In genomic region chr22:28441720-28442263, GRCh38 we compare ENCODE assay signal across 10 cellular contexts.
DNase-seq lines count a peak whose midpoint lies in the region; ATAC-seq and TF ChIP-seq lines count a peak whose summit lies in the region.
"Had no signal": no experiment of that assay in that cellular context is flagged by ENCODE, and none has a peak within 500 bp of the region (broad histone marks: within the 10 kb centered on the region; RNA-seq: fewer than 3 reads in every experiment).

No MANE protein-coding gene starts in this region.

- TF ChIP-seq CTCF in astrocyte of the spinal cord (IDR thresholded peaks at IDR 0.05; ENCODE audit: low read depth, low read length) (no peak), suprapubic skin (IDR thresholded peaks at IDR 0.05) (no peak)

- 12% methylated on average over 16 of the region's 16 CpGs for WGBS in suprapubic skin

- H3K27me3 ChIP-seq in suprapubic skin = no peaks in the 10 kb centered on the region

- in situ Hi-C loops in astrocyte of the spinal cord (cut with HindIII; ENCODE audit: low sequenced_read_pairs) = no loop called here

- H3K4me3 ChIP-seq in astrocyte of the spinal cord (ENCODE audit: low read depth, low read length) (peak overlapping the region; percentile 58), suprapubic skin (peak overlapping the region; percentile 66)
- H3K4me3 ChIP-seq: A549 had no signal

- peaks cover 29% of the 10 kb centered on the region for H3K4me1 ChIP-seq in suprapubic skin

- H3K4me1 Mint-ChIP-seq in T-helper 1 cell treated with Interleukin-12 subunit alpha and Interleukin-12 subunit beta and Interleukin-4 antibody, amounts not matched to agents 30 μg/mL and 1 μg/mL, for 36 hours (ENCODE audit: low read depth) = peaks cover 25% of the 10 kb centered on the region

- peaks cover 3% of the 10 kb centered on the region for H3K36me3 Mint-ChIP-seq in T-helper 1 cell treated with Interleukin-12 subunit alpha and Interleukin-12 subunit beta and Interleukin-4 antibody, amounts not matched to agents 30 μg/mL and 1 μg/mL, for 36 hours (ENCODE audit: low read depth)

- H3K27me3 Mint-ChIP-seq in T-helper 1 cell treated with Interleukin-12 subunit alpha and Interleukin-12 subunit beta and Interleukin-4 antibody, amounts not matched to agents 30 μg/mL and 1 μg/mL, for 36 hours (ENCODE audit: low read depth) = peaks cover 14% of the 10 kb centered on the region

- DNase-seq in T-helper 1 cell (no peak), astrocyte of the spinal cord (ENCODE audit: low read depth, low spot score) (peak; percentile 60), left lobe of liver (ENCODE audit: low spot score) (peak; percentile 48), suprapubic skin (ENCODE audit: low spot score in 2 of 2) (no peak), NOMO-1 (lab: John Stamatoyannopoulos, UW; ENCODE audit: unreplicated experiment in 2 of 2) (no peak)

- H3K36me3 ChIP-seq in suprapubic skin = no peaks in the 10 kb centered on the region

- peak overlapping the region; percentile 52 for H3K4me3 Mint-ChIP-seq in T-helper 1 cell treated with Interleukin-12 subunit alpha and Interleukin-12 subunit beta and Interleukin-4 antibody, amounts not matched to agents 30 μg/mL and 1 μg/mL, for 36 hours

- no peak for TF ChIP-seq POLR2A in suprapubic skin (IDR thresholded peaks at IDR 0.05)

- ATAC-seq in left lobe of liver = peak; percentile 52
- ATAC-seq in GM18511 (IDR thresholded peaks at IDR 0.05; ENCODE audit: unreplicated experiment) = no peak
- no peak for ATAC-seq in GM21528 (IDR thresholded peaks at IDR 0.05; ENCODE audit: low FRiP score, unreplicated experiment)
- ATAC-seq: A549 had no signal

- H3K9me3 Mint-ChIP-seq in T-helper 1 cell treated with Interleukin-12 subunit alpha and Interleukin-12 subunit beta and Interleukin-4 antibody, amounts not matched to agents 30 μg/mL and 1 μg/mL, for 36 hours = no peaks in the 10 kb centered on the region

- H3K9me3 ChIP-seq in suprapubic skin = no peaks in the 10 kb centered on the region
- H3K9me3 ChIP-seq: A549 had no signal

- no peak for TF ChIP-seq EP300 in suprapubic skin (IDR thresholded peaks at IDR 0.05)

- H3K27ac Mint-ChIP-seq in T-helper 1 cell treated with Interleukin-12 subunit alpha and Interleukin-12 subunit beta and Interleukin-4 antibody, amounts not matched to agents 30 μg/mL and 1 μg/mL, for 36 hours = peak overlapping the region; percentile 57

- H3K27ac ChIP-seq in suprapubic skin = peak overlapping the region; percentile 79
- H3K27ac ChIP-seq: A549, KMS-11 had no signal

Comparison
In these comparisons a context has a peak if more than half of its experiments do, and no peak if none do; other contexts are left out.
1. DNase-seq: peak in astrocyte of the spinal cord (single experiment) and left lobe of liver (single experiment); none in T-helper 1 cell (0 of 5), suprapubic skin (0 of 2) and NOMO-1 (0 of 2).